ENCODE assay signal across 8 cellular contexts in genomic region chr6:41071923-41072835, GRCh38. TPM values are rescaled to one million over a fixed set of nuclear protein-coding genes. Genes with fewer than 3 reads are reported as not detected.
DNase-seq lines count a peak whose midpoint lies in the region; ATAC-seq and TF ChIP-seq lines count a peak whose summit lies in the region.

TSS of gene OARD1 (minus strand) at chr6:41072356. CDS start at chr6:41071634, 722 bp downstream.

- H3K27ac ChIP-seq in angular gyrus (ENCODE audit: low read depth, low read length), result peak within 1 kb of the TSS; percentile 90
- peak within 1 kb of the TSS; percentile 99 to 100 for H3K27ac ChIP-seq in right atrium auricular region
- peak within 1 kb of the TSS; percentile 97 to 100 for H3K27ac ChIP-seq in uterus

- peak; percentile 99 to 100 for DNase-seq in NCI-H187 (lab: John Stamatoyannopoulos, UW)
- DNase-seq in T-helper 2 cell, result peak; percentile 98 to 100 (median 99)
- DNase-seq in right atrium auricular region (ENCODE audit: low spot score), result peak; percentile 100
- peak; percentile 99 for DNase-seq in pulmonary artery endothelial cell (ENCODE audit: low read depth, low spot score)
- DNase-seq in uterus, result peak; percentile 100

- intact Hi-C loops in uterus (cut with DNase I; ENCODE audit: low total_unique reads), result no loop called here

- H3K27me3 ChIP-seq in right atrium auricular region, result no peaks in the 10 kb centered on the region
- H3K27me3 ChIP-seq in uterus, result no peaks in the 10 kb centered on the region

- H3K9me3 ChIP-seq in right atrium auricular region (no peaks in the 10 kb centered on the region), uterus (no peaks in the 10 kb centered on the region)

- H3K4me3 ChIP-seq in right atrium auricular region, result peak within 1 kb of the TSS; percentile 88 to 90
- peak within 1 kb of the TSS; percentile 68 to 94 for H3K4me3 ChIP-seq in uterus

- peaks cover 17% of the 10 kb centered on the region for H3K36me3 ChIP-seq in right atrium auricular region
- no peaks in the 10 kb centered on the region for H3K36me3 ChIP-seq in uterus

- H3K4me1 ChIP-seq in right atrium auricular region (peaks cover 0 to 37% of the 10 kb centered on the region in 2 donors), uterus (peaks cover 0 to 12% of the 10 kb centered on the region in 2 donors)

- TF ChIP-seq CTCF in right atrium auricular region (IDR thresholded peaks at IDR 0.05), result no peak
- peak in 2 of 4 experiments; percentile 2 to 36 for TF ChIP-seq CTCF in uterus (IDR thresholded peaks at IDR 0.05)

- ATAC-seq in GM18498 (IDR thresholded peaks at IDR 0.05; ENCODE audit: unreplicated experiment), result peak; percentile 70
- peak; percentile 65 for ATAC-seq in HG02938 (IDR thresholded peaks at IDR 0.05; ENCODE audit: unreplicated experiment)

- TF ChIP-seq POLR2A in uterus (IDR thresholded peaks at IDR 0.05), result peak in 1 of 2 donors; percentile 82

RNA-seq across cellular contexts. Expression of gene OARD1, which starts in this region (rescaled TPM):
- total RNA-seq in right atrium auricular region (10 to 100 TPM in 1 of 2 donors, 1 to 10 TPM in 1; 9.4 to 13.4 TPM), pulmonary artery endothelial cell (6.2 and 9.7 TPM in 2 replicates), uterus (10 to 100 TPM in 3 of 4 donors, 1 to 10 TPM in 1; 7.4 to 21.9 (median 18.2) TPM)

Comparison
In these comparisons a context has a peak if more than half of its experiments do, and no peak if none do; other contexts are left out.
1. Peak in every context shown above with its lines: DNase-seq, ATAC-seq, H3K4me3 ChIP-seq and H3K27ac ChIP-seq.